Comparison of ENCODE assay signal across 1 cellular context in genomic region chr6:114144887-114145851, GRCh38.
A peak's percentile ranks its signal among the peaks of the same experiment; 100 is the strongest.
TF ChIP-seq lines count a peak whose summit lies in the region.

No MANE protein-coding gene starts in this region.

TF ChIP-seq in HepG2, 621 proteins besides CTCF, POLR2A, EP300 and RAD21 (continued from another document and continues in another):
- peak; percentile 71 for TF ChIP-seq ZNF687 (CRISPR knock-in tag; IDR thresholded peaks at IDR 0.05)
- TF ChIP-seq TGIF2 (CRISPR knock-in tag; IDR thresholded peaks at IDR 0.05) = peak; percentile 80
- no peak for TF ChIP-seq ZSCAN20 (CRISPR knock-in tag; IDR thresholded peaks at IDR 0.05; ENCODE audit: borderline replicate concordance)
- TF ChIP-seq GMEB1 (CRISPR knock-in tag; IDR thresholded peaks at IDR 0.05; ENCODE audit: borderline replicate concordance) = peak; percentile 55; the same call in 1 of the 2 replicates
- TF ChIP-seq ATF6 (CRISPR knock-in tag; conservative IDR thresholded peaks at IDR 0.05) = no peak
- TF ChIP-seq ZNF251 (CRISPR knock-in tag; IDR thresholded peaks at IDR 0.05) = no peak
- TF ChIP-seq ZNF235 (CRISPR knock-in tag; IDR thresholded peaks at IDR 0.05; ENCODE audit: borderline replicate concordance) = no peak
- no peak for TF ChIP-seq TERF1 (CRISPR knock-in tag; IDR thresholded peaks at IDR 0.05)
- TF ChIP-seq ZBTB10 (CRISPR knock-in tag; IDR thresholded peaks at IDR 0.05; ENCODE audit: borderline replicate concordance) = no peak
- peak; percentile 48; the same call in 1 of the 2 replicates for TF ChIP-seq ZNF543 (CRISPR knock-in tag; IDR thresholded peaks at IDR 0.05)
- no peak for TF ChIP-seq RFX5 (IDR thresholded peaks at IDR 0.05; ENCODE audit: low read depth, low read length)
- TF ChIP-seq GRHL1 (CRISPR knock-in tag; conservative IDR thresholded peaks at IDR 0.05) = no peak
- TF ChIP-seq TEF (CRISPR knock-in tag; IDR thresholded peaks at IDR 0.05) = no peak
- no peak for TF ChIP-seq GABPB1 (CRISPR knock-in tag; IDR thresholded peaks at IDR 0.05)
- no peak for TF ChIP-seq CBX2 (IDR thresholded peaks at IDR 0.05; ENCODE audit: low read depth, low read length)
- no peak for TF ChIP-seq CBX2 (CRISPR knock-in tag; IDR thresholded peaks at IDR 0.05; ENCODE audit: low read depth)
- TF ChIP-seq ZNF124 (CRISPR knock-in tag; IDR thresholded peaks at IDR 0.05) = no peak
- TF ChIP-seq ATF4 (CRISPR knock-in tag; IDR thresholded peaks at IDR 0.05) = peak in 1 of 2 experiments; percentile 91; a peak in 2 of 4 replicates
- TF ChIP-seq DRAP1 (CRISPR knock-in tag; IDR thresholded peaks at IDR 0.05) = peak; percentile 16; the same call in 1 of the 2 replicates
- peak; percentile 21; the same call in 1 of the 2 replicates for TF ChIP-seq ZBTB34 (CRISPR knock-in tag; IDR thresholded peaks at IDR 0.05)
- no peak for TF ChIP-seq BHLHE40 (IDR thresholded peaks at IDR 0.05; ENCODE audit: low read length)
- TF ChIP-seq SIX4 (CRISPR knock-in tag; IDR thresholded peaks at IDR 0.05) = peak; percentile 71; the same call in 1 of the 2 replicates
- TF ChIP-seq NFKB2 (CRISPR knock-in tag; IDR thresholded peaks at IDR 0.05; ENCODE audit: borderline replicate concordance) = no peak
- TF ChIP-seq SATB2 (CRISPR knock-in tag; IDR thresholded peaks at IDR 0.05) = no peak
- TF ChIP-seq ZNF567 (CRISPR knock-in tag; IDR thresholded peaks at IDR 0.05; ENCODE audit: borderline replicate concordance) = no peak
- TF ChIP-seq ZBTB37 (CRISPR knock-in tag; IDR thresholded peaks at IDR 0.05) = no peak
- TF ChIP-seq POLR2AphosphoS5 (IDR thresholded peaks at IDR 0.05; ENCODE audit: low read depth, low read length) = no peak
- no peak for TF ChIP-seq THAP7 (CRISPR knock-in tag; IDR thresholded peaks at IDR 0.05)
- TF ChIP-seq MED1 (CRISPR knock-in tag; IDR thresholded peaks at IDR 0.05) = peak; percentile 92
- no peak for TF ChIP-seq DBP (CRISPR knock-in tag; IDR thresholded peaks at IDR 0.05; ENCODE audit: not compliant biosample characterization)
- no peak for TF ChIP-seq ZFP36 (IDR thresholded peaks at IDR 0.05; ENCODE audit: borderline replicate concordance, low read depth, low read length, partially characterized antibody)
- no peak; the same call in 1 of the 2 replicates for TF ChIP-seq TFDP2 (CRISPR knock-in tag; IDR thresholded peaks at IDR 0.05)
